9 cellular contexts compared by ENCODE assay signal in genomic region chr1:150627821-150628410, GRCh38. TPM values are rescaled to one million over a fixed set of nuclear protein-coding genes. Genes with fewer than 3 reads are reported as not detected.
A peak's percentile ranks its signal among the peaks of the same experiment; 100 is the strongest.
DNase-seq lines count a peak whose midpoint lies in the region; ATAC-seq and TF ChIP-seq lines count a peak whose summit lies in the region.
"Had no signal": no experiment of that assay in that cellular context is flagged by ENCODE, and none has a peak within 500 bp of the region (broad histone marks: within the 10 kb centered on the region; RNA-seq: fewer than 3 reads in every experiment).

No MANE protein-coding gene starts in this region.

- H3K27ac ChIP-seq in spleen (peak overlapping the region in 7 of 8 donors; percentile 96 to 99 (median 98)), neuronal stem cell (replicated peaks; ENCODE audit: low read length) (no peak overlapping the region)

- no peaks in the 10 kb centered on the region for H3K9me3 Mint-ChIP-seq in T-helper 2 cell treated with Interferon-gamma antibody and Interleukin-4, amounts not matched to agents 5 μg/mL and 100 μg/mL, for 36 hours
- no peaks in the 10 kb centered on the region for H3K9me3 Mint-ChIP-seq in T-cell

- H2BK12ac ChIP-seq in neuronal stem cell (ENCODE audit: low read length), result no peak overlapping the region

- H3K27ac Mint-ChIP-seq in T-helper 2 cell treated with Interferon-gamma antibody and Interleukin-4, amounts not matched to agents 5 μg/mL and 100 μg/mL, for 36 hours, result peak overlapping the region; percentile 47
- peak overlapping the region; percentile 52 to 65 for H3K27ac Mint-ChIP-seq in T-cell

- intact Hi-C loops in spleen (cut with DNase I; ENCODE audit: low total_unique reads), result no loop called here

- no peak overlapping the region for H2AK5ac ChIP-seq in neuronal stem cell (ENCODE audit: low read depth, low read length)

- H3K36me3 Mint-ChIP-seq in T-helper 2 cell treated with Interferon-gamma antibody and Interleukin-4, amounts not matched to agents 5 μg/mL and 100 μg/mL, for 36 hours (ENCODE audit: low read depth), result peaks cover 39% of the 10 kb centered on the region
- peaks cover 43% of the 10 kb centered on the region for H3K36me3 Mint-ChIP-seq in T-cell

- no peak overlapping the region for H3K4ac ChIP-seq in neuronal stem cell (ENCODE audit: low read length)

- H4K91ac ChIP-seq in neuronal stem cell (ENCODE audit: low read depth, low read length, poor library complexity), result no peak overlapping the region

- peaks cover 28% of the 10 kb centered on the region for H3K4me1 Mint-ChIP-seq in T-helper 2 cell treated with Interferon-gamma antibody and Interleukin-4, amounts not matched to agents 5 μg/mL and 100 μg/mL, for 36 hours (ENCODE audit: low read depth)
- peaks cover 5 to 27% (median 26%) of the 10 kb centered on the region in 3 donors for H3K4me1 Mint-ChIP-seq in T-cell

- no peak overlapping the region for H4K8ac ChIP-seq in neuronal stem cell (ENCODE audit: low read depth, low read length)

- H3K36me3 ChIP-seq in spleen, result peaks cover 6 to 49% (median 46%) of the 10 kb centered on the region in 6 donors
- H3K36me3 ChIP-seq in neuronal stem cell (replicated peaks in 1 of 2; ENCODE audit: control insufficient read depth in 2 of 2, insufficient read depth in 2 of 2, low read length in 2 of 2), result peaks cover 25 to 50% of the 10 kb centered on the region in 2 donors

- H3K23ac ChIP-seq in neuronal stem cell (ENCODE audit: low read depth, low read length, poor library complexity), result no peak overlapping the region

- DNase-seq in T-helper 2 cell treated with Interferon-gamma antibody and Interleukin-4, amounts not matched to agents 5 μg/mL and 100 μg/mL, for 36 hours (ENCODE audit: low spot score), result no peak
- DNase-seq in T-helper 2 cell (no peak), T-cell (no peak), spleen (no peak), neuronal stem cell (ENCODE audit: low spot score) (no peak), GDM1 (lab: John Stamatoyannopoulos, UW) (no peak), NCI-H1694 treated with DMSO at 0.1 percent for 48 hours (lab: John Stamatoyannopoulos, UW) (no peak)
- DNase-seq: KG1 had no signal

- no peak overlapping the region for H2BK120ac ChIP-seq in neuronal stem cell (ENCODE audit: low read depth, low read length)

- no peak for ATAC-seq in T-cell (replicated peaks in 1 of 4)

- no peak overlapping the region for H3K9ac ChIP-seq in neuronal stem cell (ENCODE audit: low read depth, low read length, poor library complexity)

- TF ChIP-seq CTCF in spleen (IDR thresholded peaks at IDR 0.05 in 8 of 11, conservative IDR thresholded peaks at IDR 0.05 in 3 of 11), result no peak

- TF ChIP-seq POLR2A in spleen (IDR thresholded peaks at IDR 0.05), result no peak

- H2AFZ ChIP-seq in neuronal stem cell (ENCODE audit: low read length), result no peak overlapping the region

- H3K9me3 ChIP-seq in spleen (no peaks in the 10 kb centered on the region), neuronal stem cell (replicated peaks in 1 of 2; ENCODE audit: control insufficient read depth in 2 of 2, insufficient read depth in 1 of 2, low read depth in 1 of 2, low read length in 2 of 2) (no peaks in the 10 kb centered on the region)

- no peak overlapping the region for H3K4me3 Mint-ChIP-seq in T-helper 2 cell treated with Interferon-gamma antibody and Interleukin-4, amounts not matched to agents 5 μg/mL and 100 μg/mL, for 36 hours
- H3K4me3 Mint-ChIP-seq in T-cell, result no peak overlapping the region

- H3K4me1 ChIP-seq in spleen (peaks cover 16 to 63% (median 29%) of the 10 kb centered on the region in 6 donors), neuronal stem cell (ENCODE audit: control insufficient read depth in 2 of 2, insufficient read depth in 1 of 2, low read depth in 1 of 2, low read length in 2 of 2) (peaks cover 5 to 6% of the 10 kb centered on the region in 2 donors)

- peaks cover 2% of the 10 kb centered on the region for H3K79me1 ChIP-seq in neuronal stem cell (ENCODE audit: low read depth, low read length)

- CTCF ChIA-PET in T-cell (lab: Charles Lee), result interaction anchor here (0.6 to 3.2 kb wide), 5 partner anchors 49 to 417 kb away, joined by 3 to 37 read pairs (median 7); partner anchors contain the start of genes GOLPH3L (in 1 of the 2) and MCL1 (in 1 of the 2)

- no peak overlapping the region for H3K4me2 ChIP-seq in neuronal stem cell (ENCODE audit: insufficient read depth, low read length, poor library complexity, severe bottlenecking)

- no peak overlapping the region for H3K18ac ChIP-seq in neuronal stem cell (ENCODE audit: low read length)

- no peaks in the 10 kb centered on the region for H3K27me3 Mint-ChIP-seq in T-helper 2 cell treated with Interferon-gamma antibody and Interleukin-4, amounts not matched to agents 5 μg/mL and 100 μg/mL, for 36 hours (ENCODE audit: low read depth)
- H3K27me3 Mint-ChIP-seq in T-cell, result no peaks in the 10 kb centered on the region

- no peaks in the 10 kb centered on the region for H3K27me3 ChIP-seq in spleen (replicated peaks in 1 of 7)
- H3K27me3 ChIP-seq in neuronal stem cell (ENCODE audit: control insufficient read depth in 3 of 3, insufficient read depth in 3 of 3, low read depth in 1 of 3, low read length in 3 of 3), result no peaks in the 10 kb centered on the region

- 53 to 76% (median 69%) methylated on average over 5 of the region's 5 CpGs for whole genome bisulfite sequencing in spleen, 5 donors
- WGBS in neuronal stem cell (ENCODE audit: extremely low coverage in 2 of 2, insufficient read length in 2 of 2, insufficient replicate concordance in 1 of 2), 2 donors, result no CpG with 5 or more reads among the region's 5 CpGs

- H3K4me3 ChIP-seq in iPS-11a (ENCODE audit: low read depth, low read length) (peak overlapping the region; percentile 84), spleen (peak overlapping the region in 7 of 8 donors; percentile 54 to 68 (median 58)), neuronal stem cell (ENCODE audit: low read length in 2 of 2) (peak overlapping the region in 1 of 2 donors; percentile 67)

- POLR2A ChIA-PET in T-cell (lab: Charles Lee), result interaction anchor here (0.6 to 3.3 kb wide), 11 partner anchors 8 to 726 kb away, joined by 3 to 13 read pairs (median 4); partner anchors contain the start of gene GOLPH3L (in 1 of the 2)

- H2BK5ac ChIP-seq in neuronal stem cell (ENCODE audit: low read length), result no peak overlapping the region

- no peak overlapping the region for H2BK15ac ChIP-seq in neuronal stem cell (ENCODE audit: low read length)

- H3K14ac ChIP-seq in neuronal stem cell (ENCODE audit: low read length), result no peak overlapping the region

RNA-seq across cellular contexts. Expression of gene ENSA, which starts 1.5 kb away (rescaled TPM):
- total RNA-seq in T-cell (100 to 1,000 TPM; 108 to 158 (median 110) TPM), spleen (100 to 1,000 TPM in 6 of 7 donors, 10 to 100 TPM in 1; 97.0 to 153 (median 135) TPM)
- 100 to 1,000 TPM in 2 of 3 donors, 10 to 100 TPM in 1; 96.3 to 127 (median 107) TPM for polyA plus RNA-seq in spleen
- polyA plus RNA-seq in neuronal stem cell (2013, experiment 1 of 2), result 91.3 TPM
- 90.6 TPM for polyA plus RNA-seq in neuronal stem cell (2013, experiment 2 of 2)

RNA-seq across cellular contexts. Expression of gene MCL1, which starts 48.5 kb away (rescaled TPM):
- 100 to 1,000 TPM; 478 to 731 (median 517) TPM for total RNA-seq in T-cell
- total RNA-seq in spleen, result 100 to 1,000 TPM; 261 to 435 (median 336) TPM
- 100 to 1,000 TPM in 1 of 3 donors, 10 to 100 TPM in 2; 75.8 to 118 (median 85.9) TPM for polyA plus RNA-seq in spleen
- polyA plus RNA-seq in neuronal stem cell (2013, experiment 1 of 2), result 117 TPM
- polyA plus RNA-seq in neuronal stem cell (2013, experiment 2 of 2), result 117 TPM
